ENCODE assay signal across 28 cellular contexts in the genomic region with DNA sequence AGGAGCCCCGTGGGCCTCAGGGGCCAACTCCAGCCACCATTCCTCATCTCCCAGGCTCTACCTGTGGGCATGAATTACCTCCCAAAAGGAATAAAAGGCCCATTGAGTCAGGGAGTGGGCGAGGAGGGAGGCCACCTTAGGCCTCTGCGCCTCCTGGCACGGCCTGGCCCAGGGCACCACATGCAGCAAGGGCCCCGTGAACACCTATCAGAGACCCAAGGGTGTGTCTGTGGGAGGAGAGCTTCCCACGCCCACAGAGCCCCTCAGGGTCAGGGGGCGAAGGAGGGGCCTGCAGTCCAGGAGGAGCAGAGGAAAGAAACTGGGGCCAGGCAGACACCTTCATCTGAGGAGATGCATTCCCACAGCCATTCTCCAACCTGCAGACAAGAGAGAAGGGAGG. TPM values are rescaled to one million over a fixed set of nuclear protein-coding genes. Genes with fewer than 3 reads are reported as not detected.
"Had no signal": no experiment of that assay in that cellular context is flagged by ENCODE, and none has a peak within 500 bp of the region (broad histone marks: within the 10 kb centered on the region; RNA-seq: fewer than 3 reads in every experiment).

No MANE protein-coding gene starts in this region.

- H3K9me3 ChIP-seq: esophagus squamous epithelium, left lung, pancreas, right atrium auricular region, stomach, suprapubic skin, tibial nerve had no signal

- H3K27me3 ChIP-seq: esophagus squamous epithelium, left lung, pancreas, right atrium auricular region, stomach, suprapubic skin, tibial nerve had no signal

- H3K4me2 ChIP-seq: smooth muscle cell had no signal

- H3K27me3 Mint-ChIP-seq: activated T-cell treated with anti-CD3 and anti-CD28 coated beads, Interleukin-2, amount 50 U/mL, for 24 hours had no signal

- H3K9me3 Mint-ChIP-seq: activated CD4-positive, alpha-beta memory T cell treated with anti-CD3 and anti-CD28 coated beads, Interleukin-2, amount 10 ng/mL, durations not matched to agents 7 days and 5 days; activated CD4-positive, alpha-beta T cell treated with anti-CD3 and anti-CD28 coated beads, Interleukin-2, amount 10 ng/mL, durations not matched to agents 7 days and 5 days; activated naive CD8-positive, alpha-beta T cell treated with anti-CD3 and anti-CD28 coated beads, Interleukin-2, amount 50 U/mL, for 24 hours; activated T-cell treated with anti-CD3 and anti-CD28 coated beads, Interleukin-2, amount 50 U/mL, for 24 hours; nephron progenitor cell had no signal

- H3K27ac ChIP-seq: epithelial cell of prostate, left lung, pancreas, right atrium auricular region, stomach, suprapubic skin had no signal

- H3K4me3 Mint-ChIP-seq: activated CD4-positive, alpha-beta memory T cell treated with anti-CD3 and anti-CD28 coated beads, Interleukin-2, amount 10 ng/mL, durations not matched to agents 7 days and 5 days; activated CD4-positive, alpha-beta T cell treated with anti-CD3 and anti-CD28 coated beads, Interleukin-2, amount 10 ng/mL, durations not matched to agents 7 days and 5 days; activated naive CD8-positive, alpha-beta T cell treated with anti-CD3 and anti-CD28 coated beads, Interleukin-2, amount 50 U/mL, for 24 hours; activated T-cell treated with anti-CD3 and anti-CD28 coated beads, Interleukin-2, amount 50 U/mL, for 24 hours; nephron progenitor cell had no signal

- H3K27ac Mint-ChIP-seq: activated CD4-positive, alpha-beta memory T cell treated with anti-CD3 and anti-CD28 coated beads, Interleukin-2, amount 10 ng/mL, durations not matched to agents 7 days and 5 days; activated CD4-positive, alpha-beta T cell treated with anti-CD3 and anti-CD28 coated beads, Interleukin-2, amount 10 ng/mL, durations not matched to agents 7 days and 5 days; activated naive CD8-positive, alpha-beta T cell treated with anti-CD3 and anti-CD28 coated beads, Interleukin-2, amount 50 U/mL, for 24 hours; activated T-cell treated with anti-CD3 and anti-CD28 coated beads, Interleukin-2, amount 50 U/mL, for 24 hours had no signal

- H3K4me3 ChIP-seq: esophagus squamous epithelium, left lung, lung, pancreas, right atrium auricular region, smooth muscle cell, stomach, suprapubic skin, tibial nerve had no signal

- H3K36me3 ChIP-seq: pancreas had no signal

- DNase-seq: activated CD4-positive, alpha-beta memory T cell treated with anti-CD3 and anti-CD28 coated beads, Interleukin-2, amount 10 ng/mL, durations not matched to agents 7 days and 5 days; activated CD4-positive, alpha-beta T cell treated with anti-CD3 and anti-CD28 coated beads for 1 hour; activated CD4-positive, alpha-beta T cell treated with anti-CD3 and anti-CD28 coated beads, Interleukin-2, amount 10 ng/mL, durations not matched to agents 7 days and 5 days; activated CD8-positive, alpha-beta memory T cell treated with anti-CD3 and anti-CD28 coated beads, Interleukin-2, amount 50 U/mL, for 48 hours; activated gamma-delta T cell; activated naive CD4-positive, alpha-beta T cell treated with anti-CD3 and anti-CD28 coated beads, Interleukin-2, amount 50 U/mL, for 16 hours; activated naive CD8-positive, alpha-beta T cell treated with anti-CD3 and anti-CD28 coated beads, Interleukin-2, amount 50 U/mL, for 24 hours; activated T-cell treated with anti-CD3 and anti-CD28 coated beads, Interleukin-2, amount 50 U/mL, for 24 hours; amygdala; caudate nucleus; cortex of kidney; esophagus squamous epithelium; foreskin melanocyte; left lung; nephron progenitor cell; stomach; T-helper 2 cell had no signal

- ATAC-seq: activated naive CD8-positive, alpha-beta T cell treated with anti-CD3 and anti-CD28 coated beads, Interleukin-2, amount 50 U/mL, for 24 hours; left lung; pancreas had no signal

RNA-seq across cellular contexts. Expression of a gene that starts 21.2 kb away (rescaled TPM):
- total RNA-seq: activated CD4-positive, alpha-beta memory T cell treated with anti-CD3 and anti-CD28 coated beads, Interleukin-2, amount 10 ng/mL, durations not matched to agents 7 days and 5 days; activated CD4-positive, alpha-beta T cell treated with anti-CD3 and anti-CD28 coated beads, Interleukin-2, amount 10 ng/mL, durations not matched to agents 7 days and 5 days; chondrocyte; glomerular endothelial cell; left lung; mucosa of gallbladder; pulmonary artery endothelial cell had no signal
